ENCODE assay signal across 9 cellular contexts in the genomic region with DNA sequence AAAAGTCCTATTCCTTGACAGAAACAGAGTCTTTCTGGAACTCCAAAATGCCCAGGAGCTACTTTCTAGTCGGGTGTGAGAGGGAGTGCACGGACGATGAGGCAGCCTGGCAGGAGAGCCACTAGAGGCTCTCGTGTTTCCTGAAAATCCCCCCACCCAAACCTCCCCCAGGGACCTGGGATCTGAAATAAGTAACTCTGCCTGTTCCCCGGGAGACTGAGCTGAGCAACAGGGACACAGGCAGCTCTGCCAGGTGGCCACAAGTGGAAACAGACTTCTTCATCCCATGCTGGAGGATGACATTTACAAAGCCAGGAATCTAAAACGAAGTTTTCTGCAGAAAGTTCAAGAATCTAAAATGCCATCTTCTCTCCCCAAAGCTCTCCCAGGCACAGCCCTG.
DNase-seq lines count a peak whose midpoint lies in the region; ATAC-seq, FAIRE-seq and TF ChIP-seq lines count a peak whose summit lies in the region.
"Had no signal": no experiment of that assay in that cellular context is flagged by ENCODE, and none has a peak within 500 bp of the region (broad histone marks: within the 10 kb centered on the region; RNA-seq: fewer than 3 reads in every experiment).

No MANE protein-coding gene starts in this region.

- H3K4me2 ChIP-seq in HepG2 (ENCODE audit: low read depth, low read length): no peak overlapping the region

- in situ Hi-C loops in HepG2 (cut with HindIII; ENCODE audit: extremely low pct_ligation_motif_present, low pct_unique_long_range_greater_than_20kb): no loop called here

- DNase-seq in HepG2 (ENCODE audit: low spot score): no peak
- no peak for DNase-seq in memory B cell (ENCODE audit: low spot score in 2 of 2)
- DNase-seq in cerebellum (ENCODE audit: low spot score): no peak
- no peak for DNase-seq in RCC 7860 (ENCODE audit: low spot score)
- no peak for DNase-seq in NCI-H510A (lab: John Stamatoyannopoulos, UW)
- DNase-seq: central memory CD4-positive, alpha-beta T cell had no signal

- no peaks in the 10 kb centered on the region for H3K9me3 Mint-ChIP-seq in memory B cell

- intact Hi-C loops in HepG2 (cut with micrococcal nuclease; ENCODE audit: unreplicated experiment): no loop called here

- TF ChIP-seq CTCF in liver (IDR thresholded peaks at IDR 0.05; ENCODE audit: low read depth, low read length, missing input control) (no peak), HepG2 (CRISPR knock-in tag; IDR thresholded peaks at IDR 0.05) (no peak)

- H3K9ac ChIP-seq in liver (ENCODE audit: low read depth in 1 of 2, low read length in 2 of 2): no peak overlapping the region
- H3K9ac ChIP-seq in HepG2 (ENCODE audit: insufficient read depth, low read depth, low read length): no peak overlapping the region

- peaks cover 0 to 11% (median 1%) of the 10 kb centered on the region in 4 donors for H3K4me1 ChIP-seq in liver (ENCODE audit: control insufficient read depth in 4 of 4, insufficient read depth in 4 of 4, low read length in 3 of 4)
- H3K4me1 ChIP-seq in HepG2 (ENCODE audit: insufficient read depth, low read length): no peaks in the 10 kb centered on the region

- whole genome bisulfite sequencing in liver: 62% methylated on average over 6 of the region's 6 CpGs
- 17% methylated on average over 5 of the region's 6 CpGs for WGBS in HepG2 (ENCODE audit: low lambda C conversion rate)

- H3K27ac Mint-ChIP-seq in memory B cell: peak overlapping the region; percentile 97

- H3K36me3 ChIP-seq in liver (ENCODE audit: control insufficient read depth in 4 of 4, insufficient read depth in 3 of 4, low read depth in 1 of 4, low read length in 3 of 4) (no peaks in the 10 kb centered on the region), HepG2 (replicated peaks in 1 of 2; ENCODE audit: control insufficient read depth in 1 of 2, insufficient read depth in 2 of 2, low read length in 2 of 2) (no peaks in the 10 kb centered on the region)

- no peak for TF ChIP-seq EP300 in HepG2 (IDR thresholded peaks at IDR 0.05; ENCODE audit: low read depth in 2 of 2, low read length in 2 of 2)
- TF ChIP-seq EP300 in HepG2 (CRISPR knock-in tag; IDR thresholded peaks at IDR 0.05; ENCODE audit: borderline replicate concordance): no peak

- CTCF ChIA-PET in HepG2 (lab: Yijun Ruan, JAX; ENCODE audit: low intra/inter-chr PET ratio, low total read pairs): no interaction called here

- H3K4me3 ChIP-seq in liver (ENCODE audit: low read depth in 1 of 3, low read length in 3 of 3) (no peak overlapping the region), HepG2 (replicated peaks in 1 of 3; ENCODE audit: insufficient read depth in 1 of 3, low read depth in 2 of 3, low read length in 3 of 3) (no peak overlapping the region)

- ATAC-seq in HepG2: no peak
- ATAC-seq in memory B cell (ENCODE audit: low read depth): no peak
- no peak for ATAC-seq in HG03442 (IDR thresholded peaks at IDR 0.05; ENCODE audit: unreplicated experiment)

- no peak for FAIRE-seq in HepG2 (lab: Jason Lieb, UNC)
- FAIRE-seq in RCC 7860 (lab: Jason Lieb, UNC): no peak

- peaks cover 63% of the 10 kb centered on the region for H3K4me1 Mint-ChIP-seq in memory B cell

- POLR2A ChIA-PET in HepG2 (lab: Yijun Ruan, JAX): no interaction called here

- no peaks in the 10 kb centered on the region for H3K27me3 Mint-ChIP-seq in memory B cell

- H3K27me3 ChIP-seq in liver (ENCODE audit: control insufficient read depth in 4 of 4, insufficient read depth in 4 of 4, low read length in 3 of 4) (no peaks in the 10 kb centered on the region), HepG2 (ENCODE audit: control insufficient read depth in 1 of 2, insufficient read depth in 2 of 2, low read length in 2 of 2) (peaks cover 5 to 87% of the 10 kb centered on the region in 2 experiments; a peak in 4 of 5 replicates)

- no TSS peak for BruUV-seq in HepG2 (replicated peaks; lab: Mats Ljungman, UMichigan)

- no peaks in the 10 kb centered on the region for H3K79me2 ChIP-seq in HepG2 (ENCODE audit: insufficient read depth, low read length)

- peaks cover 8% of the 10 kb centered on the region for H3K36me3 Mint-ChIP-seq in memory B cell

- H3K27ac ChIP-seq in liver (ENCODE audit: low read depth in 1 of 2, low read length in 2 of 2) (peak overlapping the region; percentile 73 to 74), HepG2 (ENCODE audit: extremely low read length, insufficient read depth, low read length) (no peak overlapping the region), angular gyrus (ENCODE audit: low read depth, low read length) (peak overlapping the region; percentile 83)

- no peaks in the 10 kb centered on the region for H3K9me3 ChIP-seq in liver (ENCODE audit: control insufficient read depth in 4 of 4, low read length in 3 of 4)
- no peaks in the 10 kb centered on the region for H3K9me3 ChIP-seq in HepG2 (ENCODE audit: low read length)

- TF ChIP-seq RAD21 in liver (IDR thresholded peaks at IDR 0.05): no peak
- TF ChIP-seq RAD21 in HepG2 (CRISPR knock-in tag; IDR thresholded peaks at IDR 0.05): no peak

- H2AFZ ChIP-seq in HepG2 (ENCODE audit: low read length): no peak overlapping the region

- H4K20me1 ChIP-seq in HepG2 (ENCODE audit: insufficient read depth, low read length): no peaks in the 10 kb centered on the region

- no peak overlapping the region for H3K4me3 Mint-ChIP-seq in memory B cell

- no peak for TF ChIP-seq POLR2A in HepG2 (IDR thresholded peaks at IDR 0.05; ENCODE audit: insufficient read depth in 1 of 2, low read depth in 2 of 2, low read length in 2 of 2)

TF ChIP-seq in liver, 16 proteins besides CTCF, POLR2A, EP300 and RAD21:
- TF ChIP-seq HNF4G (IDR thresholded peaks at IDR 0.05): no peak
- TF ChIP-seq EGR1 (IDR thresholded peaks at IDR 0.05; ENCODE audit: low read depth in 2 of 2): no peak
- no peak for TF ChIP-seq HNF4A (conservative IDR thresholded peaks at IDR 0.05)
- TF ChIP-seq FOXA1 (IDR thresholded peaks at IDR 0.05): no peak
- no peak for TF ChIP-seq GABPA (IDR thresholded peaks at IDR 0.05 in 1 of 2, conservative IDR thresholded peaks at IDR 0.05 in 1 of 2)
- TF ChIP-seq ZBTB33 (IDR thresholded peaks at IDR 0.05): no peak
- no peak for TF ChIP-seq RXRA (IDR thresholded peaks at IDR 0.05)
- no peak for TF ChIP-seq FOXA2 (IDR thresholded peaks at IDR 0.05)
- TF ChIP-seq SP1 (IDR thresholded peaks at IDR 0.05): no peak
- no peak for TF ChIP-seq MAX (IDR thresholded peaks at IDR 0.05)
- TF ChIP-seq NR2F2 (IDR thresholded peaks at IDR 0.05): no peak
- TF ChIP-seq, protein P1, sequence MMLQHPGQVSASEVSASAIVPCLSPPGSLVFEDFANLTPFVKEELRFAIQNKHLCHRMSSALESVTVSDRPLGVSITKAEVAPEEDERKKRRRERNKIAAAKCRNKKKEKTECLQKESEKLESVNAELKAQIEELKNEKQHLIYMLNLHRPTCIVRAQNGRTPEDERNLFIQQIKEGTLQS (IDR thresholded peaks at IDR 0.05): no peak

TF ChIP-seq in HepG2, 621 proteins besides CTCF, POLR2A, EP300 and RAD21 (continues in another document):
- TF ChIP-seq PHF21A (CRISPR knock-in tag; IDR thresholded peaks at IDR 0.05): no peak
- no peak for TF ChIP-seq ZNF891 (CRISPR knock-in tag; IDR thresholded peaks at IDR 0.05)
- no peak for TF ChIP-seq ZNF775 (CRISPR knock-in tag; IDR thresholded peaks at IDR 0.05; ENCODE audit: borderline replicate concordance)
- TF ChIP-seq RELA (CRISPR knock-in tag; IDR thresholded peaks at IDR 0.05): no peak
- TF ChIP-seq, protein P2, sequence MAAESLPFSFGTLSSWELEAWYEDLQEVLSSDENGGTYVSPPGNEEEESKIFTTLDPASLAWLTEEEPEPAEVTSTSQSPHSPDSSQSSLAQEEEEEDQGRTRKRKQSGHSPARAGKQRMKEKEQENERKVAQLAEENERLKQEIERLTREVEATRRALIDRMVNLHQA (CRISPR knock-in tag; IDR thresholded peaks at IDR 0.05): no peak
- no peak for TF ChIP-seq MEF2D (CRISPR knock-in tag; IDR thresholded peaks at IDR 0.05)
- TF ChIP-seq ZHX2 (IDR thresholded peaks at IDR 0.05; ENCODE audit: low read depth): no peak
- TF ChIP-seq ZHX2 (CRISPR knock-in tag; IDR thresholded peaks at IDR 0.05; ENCODE audit: borderline replicate concordance): no peak
- no peak for TF ChIP-seq FOXP1 (IDR thresholded peaks at IDR 0.05)
- no peak for TF ChIP-seq FOXP1 (CRISPR knock-in tag; IDR thresholded peaks at IDR 0.05)
- TF ChIP-seq HCFC1 (IDR thresholded peaks at IDR 0.05; ENCODE audit: low read depth, low read length): no peak
